1 cellular context compared by ENCODE assay signal in the genomic region with DNA sequence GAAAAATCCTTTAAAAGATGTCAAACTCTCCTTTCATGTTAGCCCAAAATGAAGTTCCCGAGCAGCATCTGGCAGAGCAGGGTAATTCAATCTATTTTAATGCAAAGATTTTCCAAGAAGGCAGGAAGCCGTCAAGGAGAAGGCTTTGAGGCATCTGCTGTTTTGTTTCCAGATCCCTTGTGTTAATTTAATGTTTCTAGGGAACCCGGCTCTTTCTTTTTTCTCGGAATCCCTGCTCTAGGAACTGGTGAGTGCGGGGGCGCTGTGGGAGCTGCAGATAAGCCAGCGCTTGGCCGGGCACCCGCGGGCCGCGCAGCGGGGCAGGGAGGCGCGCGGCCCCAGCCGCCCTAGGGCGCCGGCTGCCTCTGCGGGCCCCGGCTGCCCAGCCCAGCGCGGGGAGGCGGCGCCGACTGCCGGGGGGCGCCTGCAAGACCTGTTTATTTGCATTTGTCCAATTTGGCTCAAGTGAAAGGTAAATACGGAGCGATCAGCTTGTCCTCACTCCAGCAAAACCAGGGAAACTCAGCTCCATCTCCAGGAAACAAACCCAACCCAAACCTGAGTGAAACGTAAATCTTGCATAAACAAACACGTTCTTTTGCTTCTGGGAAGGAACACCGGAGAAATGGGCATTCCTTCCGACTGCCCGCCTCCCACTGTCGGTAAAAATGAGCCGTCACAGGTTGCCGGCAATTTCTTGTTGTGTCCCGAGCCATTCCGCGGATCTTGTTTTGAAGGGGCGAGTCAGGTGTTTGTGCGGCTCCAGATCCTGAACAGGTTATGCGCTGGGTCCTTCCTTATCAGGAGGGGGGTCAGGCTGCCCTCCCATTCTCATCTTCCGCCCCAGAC.
A peak's percentile ranks its signal among the peaks of the same experiment; 100 is the strongest.
TF ChIP-seq lines count a peak whose summit lies in the region.

No MANE protein-coding gene starts in this region.

TF ChIP-seq in K562, 482 proteins besides CTCF, POLR2A, EP300 and RAD21 (continued from another document and continues in another):
- TF ChIP-seq, protein P1, sequence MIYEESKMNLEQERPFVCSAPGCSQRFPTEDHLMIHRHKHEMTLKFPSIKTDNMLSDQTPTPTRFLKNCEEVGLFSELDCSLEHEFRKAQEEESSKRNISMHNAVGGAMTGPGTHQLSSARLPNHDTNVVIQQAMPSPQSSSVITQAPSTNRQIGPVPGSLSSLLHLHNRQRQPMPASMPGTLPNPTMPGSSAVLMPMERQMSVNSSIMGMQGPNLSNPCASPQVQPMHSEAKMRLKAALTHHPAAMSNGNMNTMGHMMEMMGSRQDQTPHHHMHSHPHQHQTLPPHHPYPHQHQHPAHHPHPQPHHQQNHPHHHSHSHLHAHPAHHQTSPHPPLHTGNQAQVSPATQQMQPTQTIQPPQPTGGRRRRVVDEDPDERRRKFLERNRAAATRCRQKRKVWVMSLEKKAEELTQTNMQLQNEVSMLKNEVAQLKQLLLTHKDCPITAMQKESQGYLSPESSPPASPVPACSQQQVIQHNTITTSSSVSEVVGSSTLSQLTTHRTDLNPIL (CRISPR knock-in tag; IDR thresholded peaks at IDR 0.05) = no peak
- peak in 1 of 2 experiments; percentile 76 for TF ChIP-seq NCOA2 (IDR thresholded peaks at IDR 0.05; ENCODE audit: partially characterized antibody in 2 of 2)
- TF ChIP-seq KDM1A (IDR thresholded peaks at IDR 0.05) = peak; percentile 90 to 91
- TF ChIP-seq RBM39 (optimal IDR thresholded peaks at IDR 0.05; ENCODE audit: low read depth, low read length) = no peak
- TF ChIP-seq, protein P2, sequence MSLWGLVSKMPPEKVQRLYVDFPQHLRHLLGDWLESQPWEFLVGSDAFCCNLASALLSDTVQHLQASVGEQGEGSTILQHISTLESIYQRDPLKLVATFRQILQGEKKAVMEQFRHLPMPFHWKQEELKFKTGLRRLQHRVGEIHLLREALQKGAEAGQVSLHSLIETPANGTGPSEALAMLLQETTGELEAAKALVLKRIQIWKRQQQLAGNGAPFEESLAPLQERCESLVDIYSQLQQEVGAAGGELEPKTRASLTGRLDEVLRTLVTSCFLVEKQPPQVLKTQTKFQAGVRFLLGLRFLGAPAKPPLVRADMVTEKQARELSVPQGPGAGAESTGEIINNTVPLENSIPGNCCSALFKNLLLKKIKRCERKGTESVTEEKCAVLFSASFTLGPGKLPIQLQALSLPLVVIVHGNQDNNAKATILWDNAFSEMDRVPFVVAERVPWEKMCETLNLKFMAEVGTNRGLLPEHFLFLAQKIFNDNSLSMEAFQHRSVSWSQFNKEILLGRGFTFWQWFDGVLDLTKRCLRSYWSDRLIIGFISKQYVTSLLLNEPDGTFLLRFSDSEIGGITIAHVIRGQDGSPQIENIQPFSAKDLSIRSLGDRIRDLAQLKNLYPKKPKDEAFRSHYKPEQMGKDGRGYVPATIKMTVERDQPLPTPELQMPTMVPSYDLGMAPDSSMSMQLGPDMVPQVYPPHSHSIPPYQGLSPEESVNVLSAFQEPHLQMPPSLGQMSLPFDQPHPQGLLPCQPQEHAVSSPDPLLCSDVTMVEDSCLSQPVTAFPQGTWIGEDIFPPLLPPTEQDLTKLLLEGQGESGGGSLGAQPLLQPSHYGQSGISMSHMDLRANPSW (CRISPR knock-in tag; IDR thresholded peaks at IDR 0.05) = 0 out of 2 replicates have a peak, but pooled peaks have one; percentile 47
- TF ChIP-seq RAD51 (IDR thresholded peaks at IDR 0.05; ENCODE audit: borderline replicate concordance, low read depth) = no peak
- no peak for TF ChIP-seq RFX7 (CRISPR knock-in tag; IDR thresholded peaks at IDR 0.05)
- no peak; a peak in 1 of 4 replicates for TF ChIP-seq SRF (CRISPR knock-in tag; IDR thresholded peaks at IDR 0.05)
- TF ChIP-seq ZZZ3 (IDR thresholded peaks at IDR 0.05) = no peak
- peak; percentile 34; the same call in 1 of the 2 replicates for TF ChIP-seq ATF7 (IDR thresholded peaks at IDR 0.05)
- TF ChIP-seq ZNF41 (CRISPR knock-in tag; conservative IDR thresholded peaks at IDR 0.05) = no peak
- 0 out of 2 replicates have a peak, but pooled peaks have one; percentile 55 for TF ChIP-seq ZKSCAN1 (IDR thresholded peaks at IDR 0.05; ENCODE audit: low read depth, low read length)
- peak; percentile 79 for TF ChIP-seq RBBP5 (IDR thresholded peaks at IDR 0.05; ENCODE audit: borderline replicate concordance, insufficient read depth, low read length, poor library complexity, severe bottlenecking)
- no peak for TF ChIP-seq PCBP1 (IDR thresholded peaks at IDR 0.05; ENCODE audit: low read depth, low read length, poor library complexity, severe bottlenecking)
- TF ChIP-seq PHTF2 (CRISPR knock-in tag; IDR thresholded peaks at IDR 0.05) = no peak
- no peak; the same call in 1 of the 2 replicates for TF ChIP-seq FOXP1 (CRISPR knock-in tag; IDR thresholded peaks at IDR 0.05)
- TF ChIP-seq POLR3G (IDR thresholded peaks at IDR 0.05; ENCODE audit: extremely low read depth, insufficient read length, insufficient replicate concordance) = no peak
- TF ChIP-seq SMARCA4 (IDR thresholded peaks at IDR 0.05) = no peak; the same call in 1 of the 2 replicates
- no peak for TF ChIP-seq ETS2 (tag; IDR thresholded peaks at IDR 0.05; ENCODE audit: borderline replicate concordance, poor library complexity, severe bottlenecking)
- TF ChIP-seq ZNF695 (CRISPR knock-in tag; IDR thresholded peaks at IDR 0.05) = no peak
- TF ChIP-seq MAX (CRISPR knock-in tag; IDR thresholded peaks at IDR 0.05) = no peak
- TF ChIP-seq ELK1 (CRISPR knock-in tag; IDR thresholded peaks at IDR 0.05) = no peak
- TF ChIP-seq, protein P3, sequence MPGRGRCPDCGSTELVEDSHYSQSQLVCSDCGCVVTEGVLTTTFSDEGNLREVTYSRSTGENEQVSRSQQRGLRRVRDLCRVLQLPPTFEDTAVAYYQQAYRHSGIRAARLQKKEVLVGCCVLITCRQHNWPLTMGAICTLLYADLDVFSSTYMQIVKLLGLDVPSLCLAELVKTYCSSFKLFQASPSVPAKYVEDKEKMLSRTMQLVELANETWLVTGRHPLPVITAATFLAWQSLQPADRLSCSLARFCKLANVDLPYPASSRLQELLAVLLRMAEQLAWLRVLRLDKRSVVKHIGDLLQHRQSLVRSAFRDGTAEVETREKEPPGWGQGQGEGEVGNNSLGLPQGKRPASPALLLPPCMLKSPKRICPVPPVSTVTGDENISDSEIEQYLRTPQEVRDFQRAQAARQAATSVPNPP (IDR thresholded peaks at IDR 0.05; ENCODE audit: borderline replicate concordance, insufficient read depth, insufficient read length) = no peak
- TF ChIP-seq TSHZ1 (CRISPR knock-in tag; IDR thresholded peaks at IDR 0.05) = 0 out of 2 replicates have a peak, but pooled peaks have one; percentile 0
- 0 out of 2 replicates have a peak, but pooled peaks have one; percentile 17 for TF ChIP-seq ZNF263 (CRISPR knock-in tag; IDR thresholded peaks at IDR 0.05; ENCODE audit: borderline replicate concordance)
- TF ChIP-seq SUPT5H (IDR thresholded peaks at IDR 0.05) = no peak
- peak; percentile 68 for TF ChIP-seq ZNF175 (CRISPR knock-in tag; IDR thresholded peaks at IDR 0.05; ENCODE audit: low read depth)
- TF ChIP-seq, protein P4, sequence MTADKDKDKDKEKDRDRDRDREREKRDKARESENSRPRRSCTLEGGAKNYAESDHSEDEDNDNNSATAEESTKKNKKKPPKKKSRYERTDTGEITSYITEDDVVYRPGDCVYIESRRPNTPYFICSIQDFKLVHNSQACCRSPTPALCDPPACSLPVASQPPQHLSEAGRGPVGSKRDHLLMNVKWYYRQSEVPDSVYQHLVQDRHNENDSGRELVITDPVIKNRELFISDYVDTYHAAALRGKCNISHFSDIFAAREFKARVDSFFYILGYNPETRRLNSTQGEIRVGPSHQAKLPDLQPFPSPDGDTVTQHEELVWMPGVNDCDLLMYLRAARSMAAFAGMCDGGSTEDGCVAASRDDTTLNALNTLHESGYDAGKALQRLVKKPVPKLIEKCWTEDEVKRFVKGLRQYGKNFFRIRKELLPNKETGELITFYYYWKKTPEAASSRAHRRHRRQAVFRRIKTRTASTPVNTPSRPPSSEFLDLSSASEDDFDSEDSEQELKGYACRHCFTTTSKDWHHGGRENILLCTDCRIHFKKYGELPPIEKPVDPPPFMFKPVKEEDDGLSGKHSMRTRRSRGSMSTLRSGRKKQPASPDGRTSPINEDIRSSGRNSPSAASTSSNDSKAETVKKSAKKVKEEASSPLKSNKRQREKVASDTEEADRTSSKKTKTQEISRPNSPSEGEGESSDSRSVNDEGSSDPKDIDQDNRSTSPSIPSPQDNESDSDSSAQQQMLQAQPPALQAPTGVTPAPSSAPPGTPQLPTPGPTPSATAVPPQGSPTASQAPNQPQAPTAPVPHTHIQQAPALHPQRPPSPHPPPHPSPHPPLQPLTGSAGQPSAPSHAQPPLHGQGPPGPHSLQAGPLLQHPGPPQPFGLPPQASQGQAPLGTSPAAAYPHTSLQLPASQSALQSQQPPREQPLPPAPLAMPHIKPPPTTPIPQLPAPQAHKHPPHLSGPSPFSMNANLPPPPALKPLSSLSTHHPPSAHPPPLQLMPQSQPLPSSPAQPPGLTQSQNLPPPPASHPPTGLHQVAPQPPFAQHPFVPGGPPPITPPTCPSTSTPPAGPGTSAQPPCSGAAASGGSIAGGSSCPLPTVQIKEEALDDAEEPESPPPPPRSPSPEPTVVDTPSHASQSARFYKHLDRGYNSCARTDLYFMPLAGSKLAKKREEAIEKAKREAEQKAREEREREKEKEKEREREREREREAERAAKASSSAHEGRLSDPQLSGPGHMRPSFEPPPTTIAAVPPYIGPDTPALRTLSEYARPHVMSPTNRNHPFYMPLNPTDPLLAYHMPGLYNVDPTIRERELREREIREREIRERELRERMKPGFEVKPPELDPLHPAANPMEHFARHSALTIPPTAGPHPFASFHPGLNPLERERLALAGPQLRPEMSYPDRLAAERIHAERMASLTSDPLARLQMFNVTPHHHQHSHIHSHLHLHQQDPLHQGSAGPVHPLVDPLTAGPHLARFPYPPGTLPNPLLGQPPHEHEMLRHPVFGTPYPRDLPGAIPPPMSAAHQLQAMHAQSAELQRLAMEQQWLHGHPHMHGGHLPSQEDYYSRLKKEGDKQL (CRISPR knock-in tag; IDR thresholded peaks at IDR 0.05; ENCODE audit: borderline replicate concordance) = no peak
- TF ChIP-seq ILF3 (IDR thresholded peaks at IDR 0.05; ENCODE audit: borderline replicate concordance) = 0 out of 2 replicates have a peak, but pooled peaks have one; percentile 43
- peak; percentile 76 to 80 for TF ChIP-seq FOXK2 (conservative IDR thresholded peaks at IDR 0.05 in 1 of 2, IDR thresholded peaks at IDR 0.05 in 1 of 2; ENCODE audit: low read depth in 2 of 2)
- TF ChIP-seq LARP7 (IDR thresholded peaks at IDR 0.05) = no peak
- no peak for TF ChIP-seq RUNX1 (IDR thresholded peaks at IDR 0.05; ENCODE audit: low read depth)
